ENCODE assay signal across 8 cellular contexts in genomic region chr9:6788175-6789016, GRCh38. TPM values are rescaled to one million over a fixed set of nuclear protein-coding genes. Genes with fewer than 3 reads are reported as not detected.
A peak's percentile ranks its signal among the peaks of the same experiment; 100 is the strongest.
DNase-seq lines count a peak whose midpoint lies in the region; ATAC-seq and TF ChIP-seq lines count a peak whose summit lies in the region.

No MANE protein-coding gene starts in this region.

- DNase-seq in DMS53 (lab: John Stamatoyannopoulos, UW) = peak; percentile 69
- peak; percentile 23 for DNase-seq in SK-MEL-5 (ENCODE audit: low read depth, low spot score)
- DNase-seq in foreskin melanocyte = peak; percentile 56
- DNase-seq in osteocyte (ENCODE audit: extremely low spot score, unreplicated experiment) = peak; percentile 36
- DNase-seq in NCI-H146 treated with DMSO at 0.1 percent for 48 hours (lab: John Stamatoyannopoulos, UW; ENCODE audit: unreplicated experiment) = no peak
- no peak for DNase-seq in GDM1 (lab: John Stamatoyannopoulos, UW)

- H3K27me3 Mint-ChIP-seq in osteocyte (ENCODE audit: unreplicated experiment) = no peaks in the 10 kb centered on the region

- in situ Hi-C loops in SK-MEL-5 (cut with HindIII; ENCODE audit: low pct_unique_long_range_greater_than_20kb, low sequenced_read_pairs) = no loop called here

- peak overlapping the region; percentile 11 for H3K4me3 Mint-ChIP-seq in osteocyte (ENCODE audit: unreplicated experiment)

- TF ChIP-seq CTCF in osteocyte (IDR thresholded peaks at IDR 0.05) = no peak

- no peaks in the 10 kb centered on the region for H3K9me3 Mint-ChIP-seq in osteocyte (ENCODE audit: unreplicated experiment)

- H3K27ac Mint-ChIP-seq in osteocyte (ENCODE audit: unreplicated experiment) = peak overlapping the region; percentile 50

- H3K4me1 Mint-ChIP-seq in osteocyte (ENCODE audit: unreplicated experiment) = peaks cover 17% of the 10 kb centered on the region

- ATAC-seq in HG02884 (IDR thresholded peaks at IDR 0.05; ENCODE audit: unreplicated experiment) (no peak), GM18511 (IDR thresholded peaks at IDR 0.05; ENCODE audit: unreplicated experiment) (no peak)

- peaks cover 4% of the 10 kb centered on the region for H3K36me3 Mint-ChIP-seq in osteocyte (ENCODE audit: unreplicated experiment)

RNA-seq across cellular contexts. Expression of gene KDM4C, which starts 30.6 kb away (rescaled TPM):
- 12.3 and 13.3 TPM in 2 replicates for total RNA-seq in SK-MEL-5 (2014; rRNA removed; shearing (Covaris generic))
- polyA plus RNA-seq in SK-MEL-5 (2015; cell fraction: cytosol; rRNA removed) = 10.2 and 15.4 TPM in 2 replicates
- polyA plus RNA-seq in SK-MEL-5 (2015; cell fraction: nucleus; rRNA removed) = 36.0 and 49.5 TPM in 2 replicates
- 23.5 and 25.3 TPM in 2 replicates for total RNA-seq in osteocyte

Comparison
In these comparisons a context has a peak if more than half of its experiments do, and no peak if none do; other contexts are left out.
1. DNase-seq: peak in DMS53 (single experiment), SK-MEL-5 (single experiment), foreskin melanocyte (single experiment) and osteocyte (single experiment); none in NCI-H146 treated with DMSO at 0.1 percent for 48 hours (single experiment) and GDM1 (single experiment).